In genomic region chr10:31490858-31491504, GRCh38 we compare ENCODE assay signal across 8 cellular contexts.
DNase-seq lines count a peak whose midpoint lies in the region; ATAC-seq, FAIRE-seq and TF ChIP-seq lines count a peak whose summit lies in the region.

No MANE protein-coding gene starts in this region.

- H3F3A ChIP-seq in DOHH2 (ENCODE audit: control insufficient read depth, insufficient read depth) = no peaks in the 10 kb centered on the region

- H3K27ac ChIP-seq in DOHH2 (ENCODE audit: low read depth, low read length) (no peak overlapping the region), prostate gland (no peak overlapping the region)

- FAIRE-seq in H54 (lab: Jason Lieb, UNC) = peak; percentile 71

- H3K4me3 ChIP-seq in DOHH2 (ENCODE audit: low read length) = no peak overlapping the region
- H3K4me3 ChIP-seq in prostate gland = no peak overlapping the region

- H3K9me3 ChIP-seq in DOHH2 (ENCODE audit: control insufficient read depth, insufficient read depth, low read length) = no peaks in the 10 kb centered on the region
- no peaks in the 10 kb centered on the region for H3K9me3 ChIP-seq in prostate gland

- intact Hi-C loops in prostate gland (cut with DNase I) = loop anchor here (10.0 kb wide), 2 partner anchors 706 to 736 kb away; no protein-coding TSS in a partner anchor

- H3K36me3 ChIP-seq in DOHH2 (ENCODE audit: control insufficient read depth, low read length) (peaks cover 2% of the 10 kb centered on the region; the same call in 1 of the 2 replicates), prostate gland (no peaks in the 10 kb centered on the region)

- no peak for TF ChIP-seq POLR2A in H54 (IDR thresholded peaks at IDR 0.05; ENCODE audit: low read depth, low read length)
- no peak for TF ChIP-seq POLR2A in prostate gland (IDR thresholded peaks at IDR 0.05)

- H3K4me2 ChIP-seq in DOHH2 (ENCODE audit: low read length) = no peak overlapping the region

- H3K79me2 ChIP-seq in DOHH2 (ENCODE audit: control insufficient read depth, low read length) = peaks cover 6% of the 10 kb centered on the region; the same call in 1 of the 2 replicates

- peaks cover 3% of the 10 kb centered on the region; the same call in 1 of the 2 replicates for H4K20me1 ChIP-seq in DOHH2 (ENCODE audit: control insufficient read depth, insufficient read depth, low read depth, low read length)

- 95% methylated on average over 1 of the region's 1 CpG for WGBS in prostate gland

- H3K9me2 ChIP-seq in DOHH2 (replicated peaks; ENCODE audit: control insufficient read depth, low read length) = no peaks in the 10 kb centered on the region

- DNase-seq in H54 (ENCODE audit: insufficient read length, low spot score) (no peak), SHP77 treated with DMSO at 0.1 percent for 48 hours (lab: John Stamatoyannopoulos, UW) (peak; percentile 5), fibroblast of peridontal ligament (ENCODE audit: extremely low read depth) (peak; percentile 70), prostate gland (ENCODE audit: low spot score) (no peak), NCI-H146 treated with DMSO at 0.1 percent for 48 hours (lab: John Stamatoyannopoulos, UW; ENCODE audit: unreplicated experiment) (no peak), NCI-H446 treated with DMSO at 0.1 percent for 48 hours (lab: John Stamatoyannopoulos, UW) (no peak)

- H3K4me1 ChIP-seq in DOHH2 (ENCODE audit: control insufficient read depth, low read length) (no peaks in the 10 kb centered on the region), prostate gland (replicated peaks) (no peaks in the 10 kb centered on the region)

- H3K27me3 ChIP-seq in DOHH2 (ENCODE audit: control insufficient read depth, low read length) (no peaks in the 10 kb centered on the region), prostate gland (replicated peaks; ENCODE audit: insufficient read depth) (no peaks in the 10 kb centered on the region)

- peak; percentile 74 for TF ChIP-seq CTCF in DOHH2 (IDR thresholded peaks at IDR 0.05; ENCODE audit: low read depth, low read length, poor library complexity, severe bottlenecking)
- TF ChIP-seq CTCF in prostate gland (IDR thresholded peaks at IDR 0.05) = peak in 3 of 4 experiments; percentile 34 to 48 (median 41)

- ATAC-seq in HG03342 (IDR thresholded peaks at IDR 0.05; ENCODE audit: unreplicated experiment) = no peak

Comparison
In these comparisons a context has a peak if more than half of its experiments do, and no peak if none do; other contexts are left out.
1. DNase-seq: peak in SHP77 treated with DMSO at 0.1 percent for 48 hours (single experiment) and fibroblast of peridontal ligament (single experiment); none in H54 (single experiment), prostate gland (single experiment), NCI-H146 treated with DMSO at 0.1 percent for 48 hours (single experiment) and NCI-H446 treated with DMSO at 0.1 percent for 48 hours (single experiment).